ENCODE assay signal across 20 cellular contexts in the genomic region with DNA sequence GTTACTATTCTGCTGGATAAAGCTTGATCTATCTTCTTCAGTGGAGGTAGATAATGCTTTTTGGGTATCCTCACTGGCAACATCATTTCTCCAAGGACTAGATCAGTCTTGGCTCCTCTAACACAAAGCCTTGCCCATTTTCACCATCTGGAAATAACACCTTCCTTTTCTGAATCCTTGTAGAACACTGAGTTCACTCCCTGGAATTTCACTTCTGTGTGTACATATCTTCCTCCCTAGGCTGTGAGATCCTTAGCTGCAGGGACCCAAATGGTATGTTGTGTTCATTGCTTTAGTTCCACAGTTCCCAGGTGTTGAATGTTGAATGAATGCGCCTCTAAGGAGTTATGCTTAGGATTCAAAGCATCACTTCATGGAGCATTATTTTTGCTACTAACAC.
"Had no signal": no experiment of that assay in that cellular context is flagged by ENCODE, and none has a peak within 500 bp of the region (broad histone marks: within the 10 kb centered on the region; RNA-seq: fewer than 3 reads in every experiment).

No MANE protein-coding gene starts in this region.

- H3K36me3 ChIP-seq: colonic mucosa, esophagus muscularis mucosa, heart right ventricle, left lung, lower lobe of right lung had no signal

- H3K27ac ChIP-seq: colonic mucosa, esophagus muscularis mucosa, foreskin keratinocyte, heart right ventricle, left lung, lower lobe of right lung had no signal

- H3K4me1 ChIP-seq: colonic mucosa, esophagus muscularis mucosa, foreskin keratinocyte, heart right ventricle, left lung, lower lobe of right lung had no signal

- H3K4me3 Mint-ChIP-seq: mesothelial cell of epicardium had no signal

- H3K27ac Mint-ChIP-seq: mesothelial cell of epicardium had no signal

- H3K27me3 ChIP-seq: colonic mucosa, dorsolateral prefrontal cortex, esophagus muscularis mucosa, left lung had no signal

- DNase-seq: cerebellar nuclear complex; colonic mucosa; dermis blood vessel endothelial cell; dorsolateral prefrontal cortex; effector CD4-positive, alpha-beta T cell; effector memory CD4-positive, alpha-beta T cell; foreskin keratinocyte; glutamatergic neuron; head of caudate nucleus; heart right ventricle; islet precursor cell; kidney; kidney glomerular epithelial cell; left lung; left ventricle myocardium superior; lower lobe of right lung; mesenchymal stem cell; mucosa of descending colon had no signal

- H3K9me3 ChIP-seq: colonic mucosa, esophagus muscularis mucosa, left lung, lower lobe of right lung, mucosa of descending colon had no signal

- H3K36me3 Mint-ChIP-seq: mesothelial cell of epicardium had no signal

- ATAC-seq: foreskin keratinocyte, heart right ventricle, left lung, left ventricle myocardium superior, lower lobe of right lung, mucosa of descending colon had no signal

- H3K4me3 ChIP-seq: colonic mucosa, dorsolateral prefrontal cortex, esophagus muscularis mucosa, heart right ventricle, left lung, lower lobe of right lung, mucosa of descending colon had no signal

- H3K4me1 Mint-ChIP-seq: mesothelial cell of epicardium had no signal
